Comparison of ENCODE assay signal across 1 cellular context in genomic region chr17:82023447-82024241, GRCh38.
TF ChIP-seq lines count a peak whose summit lies in the region.

No MANE protein-coding gene starts in this region.

TF ChIP-seq in K562, 482 proteins besides CTCF, POLR2A, EP300 and RAD21 (continued from another document and continues in another):
- TF ChIP-seq, protein P1, sequence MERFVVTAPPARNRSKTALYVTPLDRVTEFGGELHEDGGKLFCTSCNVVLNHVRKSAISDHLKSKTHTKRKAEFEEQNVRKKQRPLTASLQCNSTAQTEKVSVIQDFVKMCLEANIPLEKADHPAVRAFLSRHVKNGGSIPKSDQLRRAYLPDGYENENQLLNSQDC (CRISPR knock-in tag; IDR thresholded peaks at IDR 0.05), result no peak
- TF ChIP-seq LARP7 (IDR thresholded peaks at IDR 0.05), result no peak
- TF ChIP-seq NFE2L1 (tag; IDR thresholded peaks at IDR 0.05; ENCODE audit: borderline replicate concordance, low read depth), result no peak
- TF ChIP-seq JUN (IDR thresholded peaks at IDR 0.05; ENCODE audit: borderline replicate concordance, low read depth, low read length), result no peak
- TF ChIP-seq JUN (CRISPR knock-in tag; IDR thresholded peaks at IDR 0.05; ENCODE audit: borderline replicate concordance), result peak; percentile 81; the same call in 1 of the 2 replicates
- TF ChIP-seq ZBTB33 (CRISPR knock-in tag; IDR thresholded peaks at IDR 0.05), result no peak
- TF ChIP-seq ZZZ3 (IDR thresholded peaks at IDR 0.05), result no peak
- peak; percentile 36; the same call in 1 of the 2 replicates for TF ChIP-seq PHF8 (IDR thresholded peaks at IDR 0.05; ENCODE audit: borderline replicate concordance, low read length)
- peak in 1 of 2 experiments; percentile 83; a peak in 2 of 4 replicates for TF ChIP-seq HDAC1 (IDR thresholded peaks at IDR 0.05)
- no peak for TF ChIP-seq ELF4 (CRISPR knock-in tag; IDR thresholded peaks at IDR 0.05)
- TF ChIP-seq ZFX (CRISPR knock-in tag; IDR thresholded peaks at IDR 0.05), result peak; percentile 60
- TF ChIP-seq NR2F6 (CRISPR knock-in tag; IDR thresholded peaks at IDR 0.05), result no peak
- TF ChIP-seq CREM (IDR thresholded peaks at IDR 0.05; ENCODE audit: low read depth), result no peak
- TF ChIP-seq PHF20 (IDR thresholded peaks at IDR 0.05; ENCODE audit: partially characterized antibody), result peak; percentile 56
- TF ChIP-seq IRF2 (CRISPR knock-in tag; IDR thresholded peaks at IDR 0.05), result no peak
- TF ChIP-seq POU5F1 (IDR thresholded peaks at IDR 0.05; ENCODE audit: borderline replicate concordance, low read depth, low read length, partially characterized antibody), result no peak
- no peak for TF ChIP-seq NCOR1 (IDR thresholded peaks at IDR 0.05)
- TF ChIP-seq ATF7 (IDR thresholded peaks at IDR 0.05), result no peak
- TF ChIP-seq, protein P2, sequence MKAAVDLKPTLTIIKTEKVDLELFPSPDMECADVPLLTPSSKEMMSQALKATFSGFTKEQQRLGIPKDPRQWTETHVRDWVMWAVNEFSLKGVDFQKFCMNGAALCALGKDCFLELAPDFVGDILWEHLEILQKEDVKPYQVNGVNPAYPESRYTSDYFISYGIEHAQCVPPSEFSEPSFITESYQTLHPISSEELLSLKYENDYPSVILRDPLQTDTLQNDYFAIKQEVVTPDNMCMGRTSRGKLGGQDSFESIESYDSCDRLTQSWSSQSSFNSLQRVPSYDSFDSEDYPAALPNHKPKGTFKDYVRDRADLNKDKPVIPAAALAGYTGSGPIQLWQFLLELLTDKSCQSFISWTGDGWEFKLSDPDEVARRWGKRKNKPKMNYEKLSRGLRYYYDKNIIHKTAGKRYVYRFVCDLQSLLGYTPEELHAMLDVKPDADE (conservative IDR thresholded peaks at IDR 0.05; ENCODE audit: control insufficient read depth, low read depth, low read length), result no peak
- no peak for TF ChIP-seq ZFP1 (CRISPR knock-in tag; IDR thresholded peaks at IDR 0.05)
- no peak for TF ChIP-seq NR2C2 (CRISPR knock-in tag; IDR thresholded peaks at IDR 0.05)
- peak; percentile 54; the same call in 1 of the 2 replicates for TF ChIP-seq NR2C2 (tag; IDR thresholded peaks at IDR 0.05)
- TF ChIP-seq RBBP5 (IDR thresholded peaks at IDR 0.05; ENCODE audit: borderline replicate concordance, insufficient read depth, low read length, poor library complexity, severe bottlenecking), result peak; percentile 67
- no peak for TF ChIP-seq HCFC1 (IDR thresholded peaks at IDR 0.05; ENCODE audit: low read depth, low read length)
- peak; percentile 48 for TF ChIP-seq POLR2G (IDR thresholded peaks at IDR 0.05; ENCODE audit: low read depth, low read length)
- no peak for TF ChIP-seq TCF3 (CRISPR knock-in tag; IDR thresholded peaks at IDR 0.05)
- TF ChIP-seq, protein P3, sequence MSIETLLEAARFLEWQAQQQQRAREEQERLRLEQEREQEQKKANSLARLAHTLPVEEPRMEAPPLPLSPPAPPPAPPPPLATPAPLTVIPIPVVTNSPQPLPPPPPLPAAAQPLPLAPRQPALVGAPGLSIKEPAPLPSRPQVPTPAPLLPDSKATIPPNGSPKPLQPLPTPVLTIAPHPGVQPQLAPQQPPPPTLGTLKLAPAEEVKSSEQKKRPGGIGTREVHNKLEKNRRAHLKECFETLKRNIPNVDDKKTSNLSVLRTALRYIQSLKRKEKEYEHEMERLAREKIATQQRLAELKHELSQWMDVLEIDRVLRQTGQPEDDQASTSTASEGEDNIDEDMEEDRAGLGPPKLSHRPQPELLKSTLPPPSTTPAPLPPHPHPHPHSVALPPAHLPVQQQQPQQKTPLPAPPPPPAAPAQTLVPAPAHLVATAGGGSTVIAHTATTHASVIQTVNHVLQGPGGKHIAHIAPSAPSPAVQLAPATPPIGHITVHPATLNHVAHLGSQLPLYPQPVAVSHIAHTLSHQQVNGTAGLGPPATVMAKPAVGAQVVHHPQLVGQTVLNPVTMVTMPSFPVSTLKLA (conservative IDR thresholded peaks at IDR 0.05), result peak in 1 of 2 experiments; percentile 7; a peak in 1 of 4 replicates
- no peak for TF ChIP-seq PHF21A (IDR thresholded peaks at IDR 0.05; ENCODE audit: borderline replicate concordance, low read depth)
- no peak for TF ChIP-seq ZNF347 (CRISPR knock-in tag; IDR thresholded peaks at IDR 0.05; ENCODE audit: low read depth)
- no peak for TF ChIP-seq ZFPM2 (CRISPR knock-in tag; IDR thresholded peaks at IDR 0.05)
- TF ChIP-seq FOXP1 (CRISPR knock-in tag; IDR thresholded peaks at IDR 0.05), result no peak
- TF ChIP-seq ARID4B (CRISPR knock-in tag; IDR thresholded peaks at IDR 0.05), result peak; percentile 73; the same call in 1 of the 2 replicates
- TF ChIP-seq GABPB2 (CRISPR knock-in tag; conservative IDR thresholded peaks at IDR 0.05), result no peak
- peak; percentile 80; the same call in 1 of the 2 replicates for TF ChIP-seq KDM2B (CRISPR knock-in tag; IDR thresholded peaks at IDR 0.05)
- TF ChIP-seq CREBBP (IDR thresholded peaks at IDR 0.05; ENCODE audit: low read depth, low read length), result no peak
- TF ChIP-seq TEAD1 (CRISPR knock-in tag; IDR thresholded peaks at IDR 0.05), result no peak
- no peak for TF ChIP-seq FOXA3 (CRISPR knock-in tag; conservative IDR thresholded peaks at IDR 0.05 in 1 of 2, IDR thresholded peaks at IDR 0.05 in 1 of 2)
- TF ChIP-seq ZKSCAN1 (IDR thresholded peaks at IDR 0.05; ENCODE audit: low read depth, low read length), result no peak
- peak; percentile 37 for TF ChIP-seq RBFOX2 (IDR thresholded peaks at IDR 0.05; ENCODE audit: low read depth, low read length)
- TF ChIP-seq, protein P4, sequence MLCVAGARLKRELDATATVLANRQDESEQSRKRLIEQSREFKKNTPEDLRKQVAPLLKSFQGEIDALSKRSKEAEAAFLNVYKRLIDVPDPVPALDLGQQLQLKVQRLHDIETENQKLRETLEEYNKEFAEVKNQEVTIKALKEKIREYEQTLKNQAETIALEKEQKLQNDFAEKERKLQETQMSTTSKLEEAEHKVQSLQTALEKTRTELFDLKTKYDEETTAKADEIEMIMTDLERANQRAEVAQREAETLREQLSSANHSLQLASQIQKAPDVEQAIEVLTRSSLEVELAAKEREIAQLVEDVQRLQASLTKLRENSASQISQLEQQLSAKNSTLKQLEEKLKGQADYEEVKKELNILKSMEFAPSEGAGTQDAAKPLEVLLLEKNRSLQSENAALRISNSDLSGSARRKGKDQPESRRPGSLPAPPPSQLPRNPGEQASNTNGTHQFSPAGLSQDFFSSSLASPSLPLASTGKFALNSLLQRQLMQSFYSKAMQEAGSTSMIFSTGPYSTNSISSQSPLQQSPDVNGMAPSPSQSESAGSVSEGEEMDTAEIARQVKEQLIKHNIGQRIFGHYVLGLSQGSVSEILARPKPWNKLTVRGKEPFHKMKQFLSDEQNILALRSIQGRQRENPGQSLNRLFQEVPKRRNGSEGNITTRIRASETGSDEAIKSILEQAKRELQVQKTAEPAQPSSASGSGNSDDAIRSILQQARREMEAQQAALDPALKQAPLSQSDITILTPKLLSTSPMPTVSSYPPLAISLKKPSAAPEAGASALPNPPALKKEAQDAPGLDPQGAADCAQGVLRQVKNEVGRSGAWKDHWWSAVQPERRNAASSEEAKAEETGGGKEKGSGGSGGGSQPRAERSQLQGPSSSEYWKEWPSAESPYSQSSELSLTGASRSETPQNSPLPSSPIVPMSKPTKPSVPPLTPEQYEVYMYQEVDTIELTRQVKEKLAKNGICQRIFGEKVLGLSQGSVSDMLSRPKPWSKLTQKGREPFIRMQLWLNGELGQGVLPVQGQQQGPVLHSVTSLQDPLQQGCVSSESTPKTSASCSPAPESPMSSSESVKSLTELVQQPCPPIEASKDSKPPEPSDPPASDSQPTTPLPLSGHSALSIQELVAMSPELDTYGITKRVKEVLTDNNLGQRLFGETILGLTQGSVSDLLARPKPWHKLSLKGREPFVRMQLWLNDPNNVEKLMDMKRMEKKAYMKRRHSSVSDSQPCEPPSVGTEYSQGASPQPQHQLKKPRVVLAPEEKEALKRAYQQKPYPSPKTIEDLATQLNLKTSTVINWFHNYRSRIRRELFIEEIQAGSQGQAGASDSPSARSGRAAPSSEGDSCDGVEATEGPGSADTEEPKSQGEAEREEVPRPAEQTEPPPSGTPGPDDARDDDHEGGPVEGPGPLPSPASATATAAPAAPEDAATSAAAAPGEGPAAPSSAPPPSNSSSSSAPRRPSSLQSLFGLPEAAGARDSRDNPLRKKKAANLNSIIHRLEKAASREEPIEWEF (CRISPR knock-in tag; IDR thresholded peaks at IDR 0.05), result no peak
- TF ChIP-seq CHD1 (IDR thresholded peaks at IDR 0.05; ENCODE audit: low read length), result peak; percentile 63
- TF ChIP-seq, protein P5, sequence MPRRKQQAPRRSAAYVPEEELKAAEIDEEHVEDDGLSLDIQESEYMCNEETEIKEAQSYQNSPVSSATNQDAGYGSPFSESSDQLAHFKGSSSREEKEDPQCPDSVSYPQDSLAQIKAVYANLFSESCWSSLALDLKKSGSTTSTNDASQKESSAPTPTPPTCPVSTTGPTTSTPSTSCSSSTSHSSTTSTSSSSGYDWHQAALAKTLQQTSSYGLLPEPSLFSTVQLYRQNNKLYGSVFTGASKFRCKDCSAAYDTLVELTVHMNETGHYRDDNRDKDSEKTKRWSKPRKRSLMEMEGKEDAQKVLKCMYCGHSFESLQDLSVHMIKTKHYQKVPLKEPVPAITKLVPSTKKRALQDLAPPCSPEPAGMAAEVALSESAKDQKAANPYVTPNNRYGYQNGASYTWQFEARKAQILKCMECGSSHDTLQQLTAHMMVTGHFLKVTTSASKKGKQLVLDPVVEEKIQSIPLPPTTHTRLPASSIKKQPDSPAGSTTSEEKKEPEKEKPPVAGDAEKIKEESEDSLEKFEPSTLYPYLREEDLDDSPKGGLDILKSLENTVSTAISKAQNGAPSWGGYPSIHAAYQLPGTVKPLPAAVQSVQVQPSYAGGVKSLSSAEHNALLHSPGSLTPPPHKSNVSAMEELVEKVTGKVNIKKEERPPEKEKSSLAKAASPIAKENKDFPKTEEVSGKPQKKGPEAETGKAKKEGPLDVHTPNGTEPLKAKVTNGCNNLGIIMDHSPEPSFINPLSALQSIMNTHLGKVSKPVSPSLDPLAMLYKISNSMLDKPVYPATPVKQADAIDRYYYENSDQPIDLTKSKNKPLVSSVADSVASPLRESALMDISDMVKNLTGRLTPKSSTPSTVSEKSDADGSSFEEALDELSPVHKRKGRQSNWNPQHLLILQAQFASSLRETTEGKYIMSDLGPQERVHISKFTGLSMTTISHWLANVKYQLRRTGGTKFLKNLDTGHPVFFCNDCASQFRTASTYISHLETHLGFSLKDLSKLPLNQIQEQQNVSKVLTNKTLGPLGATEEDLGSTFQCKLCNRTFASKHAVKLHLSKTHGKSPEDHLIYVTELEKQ (CRISPR knock-in tag; IDR thresholded peaks at IDR 0.05), result no peak
- TF ChIP-seq ZBTB49 (CRISPR knock-in tag; IDR thresholded peaks at IDR 0.05; ENCODE audit: borderline replicate concordance), result 0 out of 2 replicates have a peak, but pooled peaks have one; percentile 71
- no peak for TF ChIP-seq ZNF3 (CRISPR knock-in tag; IDR thresholded peaks at IDR 0.05)
